Comparison of ENCODE assay signal across 13 cellular contexts in genomic region chr4:94171616-94172015, GRCh38. TPM values are rescaled to one million over a fixed set of nuclear protein-coding genes. Genes with fewer than 3 reads are reported as not detected.
DNase-seq lines count a peak whose midpoint lies in the region; ATAC-seq, FAIRE-seq and TF ChIP-seq lines count a peak whose summit lies in the region.
"Had no signal": no experiment of that assay in that cellular context is flagged by ENCODE, and none has a peak within 500 bp of the region (broad histone marks: within the 10 kb centered on the region; RNA-seq: fewer than 3 reads in every experiment).

No MANE protein-coding gene starts in this region.

- H3K4me3 ChIP-seq in OCI-LY1 (ENCODE audit: low read depth, low read length, poor library complexity, severe bottlenecking) (no peak overlapping the region), endothelial cell of umbilical vein (replicated peaks in 1 of 3; ENCODE audit: insufficient read depth in 1 of 3, low read depth in 1 of 3, low read length in 3 of 3) (no peak overlapping the region), upper lobe of right lung (no peak overlapping the region), MG63 (no peak overlapping the region)
- H3K4me3 ChIP-seq: A549, tibial artery had no signal

- POLR2A ChIA-PET in activated CD8-positive, alpha-beta T cell treated with anti-CD3 and anti-CD28 coated beads for 36 hours (lab: Charles Lee) = no interaction called here
- POLR2A ChIA-PET in activated CD8-positive, alpha-beta T cell treated with anti-CD3 and anti-CD28 coated beads, Interleukin-2, amount 10 ng/mL, durations not matched to agents 7 days and 5 days (lab: Charles Lee) = no interaction called here
- POLR2A ChIA-PET in endothelial cell of umbilical vein (lab: Charles Lee) = no interaction called here

- no peaks in the 10 kb centered on the region for H3K27me3 ChIP-seq in OCI-LY1 (ENCODE audit: insufficient read depth, low read length)
- no peaks in the 10 kb centered on the region for H3K27me3 ChIP-seq in endothelial cell of umbilical vein (ENCODE audit: control insufficient read depth in 2 of 2, insufficient read depth in 2 of 2, low read length in 2 of 2)
- no peaks in the 10 kb centered on the region for H3K27me3 ChIP-seq in upper lobe of right lung
- H3K27me3 ChIP-seq in MG63 = no peaks in the 10 kb centered on the region
- H3K27me3 ChIP-seq: tibial artery had no signal

- H3K27ac Mint-ChIP-seq in activated CD8-positive, alpha-beta T cell treated with anti-CD3 and anti-CD28 coated beads for 36 hours = no peak overlapping the region
- no peak overlapping the region for H3K27ac Mint-ChIP-seq in activated CD8-positive, alpha-beta T cell treated with anti-CD3 and anti-CD28 coated beads, Interleukin-2, amount 10 ng/mL, durations not matched to agents 7 days and 5 days
- H3K27ac Mint-ChIP-seq: activated T-helper 2 cell treated with anti-CD3 and anti-CD28 coated beads, Interferon-gamma antibody, Interleukin-2, Interleukin-4, amounts not matched to agents 10 μg/mL and 5 μg/mL and 100 μg/mL, durations not matched to agents 14 hours and 24 hours and 36 hours had no signal

- H3K36me3 Mint-ChIP-seq in activated CD8-positive, alpha-beta T cell treated with anti-CD3 and anti-CD28 coated beads for 36 hours (ENCODE audit: low read depth) = no peaks in the 10 kb centered on the region
- no peaks in the 10 kb centered on the region for H3K36me3 Mint-ChIP-seq in activated CD8-positive, alpha-beta T cell treated with anti-CD3 and anti-CD28 coated beads, Interleukin-2, amount 10 ng/mL, durations not matched to agents 7 days and 5 days (ENCODE audit: low read depth)

- H3K4me1 ChIP-seq in OCI-LY1 (ENCODE audit: insufficient read depth, low read length, severe bottlenecking) (no peaks in the 10 kb centered on the region), endothelial cell of umbilical vein (ENCODE audit: control insufficient read depth, extremely low read depth, insufficient read depth, low read length) (no peaks in the 10 kb centered on the region), upper lobe of right lung (no peaks in the 10 kb centered on the region)
- H3K4me1 ChIP-seq: A549, tibial artery had no signal

- peak; percentile 49 for TF ChIP-seq CTCF in activated CD8-positive, alpha-beta T cell treated with anti-CD3 and anti-CD28 coated beads for 36 hours (IDR thresholded peaks at IDR 0.05)
- TF ChIP-seq CTCF in OCI-LY1 (IDR thresholded peaks at IDR 0.05; ENCODE audit: low read length) = peak; percentile 48; the same call in 1 of the 2 replicates
- TF ChIP-seq CTCF in endothelial cell of umbilical vein (IDR thresholded peaks at IDR 0.05; ENCODE audit: extremely low read depth in 1 of 2, insufficient read depth in 1 of 2, low read depth in 1 of 2, low read length in 2 of 2) = peak; percentile 22 to 28
- TF ChIP-seq CTCF in upper lobe of right lung (IDR thresholded peaks at IDR 0.05) = peak; percentile 29

- no peak for TF ChIP-seq POLR2A in endothelial cell of umbilical vein (IDR thresholded peaks at IDR 0.05; ENCODE audit: low read depth, low read length)

- H3K9ac ChIP-seq in OCI-LY1 (ENCODE audit: low read length) (no peak overlapping the region), endothelial cell of umbilical vein (replicated peaks; ENCODE audit: extremely low read depth, insufficient read depth, low read length) (no peak overlapping the region)

- H3K36me3 ChIP-seq in OCI-LY1 (ENCODE audit: insufficient read depth, low read length) (no peaks in the 10 kb centered on the region), endothelial cell of umbilical vein (ENCODE audit: control insufficient read depth in 2 of 2, extremely low read depth in 1 of 2, insufficient read depth in 2 of 2, low read length in 2 of 2) (no peaks in the 10 kb centered on the region), upper lobe of right lung (no peaks in the 10 kb centered on the region), MG63 (no peaks in the 10 kb centered on the region)
- H3K36me3 ChIP-seq: tibial artery had no signal

- FAIRE-seq in endothelial cell of umbilical vein (lab: Jason Lieb, UNC) = no peak
- FAIRE-seq: A549 had no signal

- CTCF ChIA-PET in activated CD8-positive, alpha-beta T cell treated with anti-CD3 and anti-CD28 coated beads for 36 hours (lab: Charles Lee) = interaction anchor here (1.1 to 2.3 kb wide), 2 partner anchors 9 to 14 kb away, joined by 4 to 13 read pairs; no protein-coding TSS in a partner anchor
- CTCF ChIA-PET in activated CD8-positive, alpha-beta T cell treated with anti-CD3 and anti-CD28 coated beads, Interleukin-2, amount 10 ng/mL, durations not matched to agents 7 days and 5 days (lab: Charles Lee) = no interaction called here
- CTCF ChIA-PET in endothelial cell of umbilical vein (lab: Charles Lee) = interaction anchor here (1.2 to 2.4 kb wide), 3 partner anchors 10 to 13 kb away, joined by 3 to 8 read pairs (median 5); no protein-coding TSS in a partner anchor

- H3F3A ChIP-seq in OCI-LY1 (ENCODE audit: insufficient read depth, low read length) = no peaks in the 10 kb centered on the region

- H3K27ac ChIP-seq in OCI-LY1 (ENCODE audit: low read depth, low read length, poor library complexity, severe bottlenecking) (no peak overlapping the region), endothelial cell of umbilical vein (ENCODE audit: insufficient read depth, low read depth, low read length) (no peak overlapping the region), upper lobe of right lung (no peak overlapping the region)
- H3K27ac ChIP-seq: A549, tibial artery had no signal

- no peaks in the 10 kb centered on the region for H3K9me1 ChIP-seq in endothelial cell of umbilical vein (replicated peaks; ENCODE audit: control insufficient read depth, extremely low read depth, insufficient read depth, low read length)

- no peaks in the 10 kb centered on the region for H3K9me3 ChIP-seq in OCI-LY1 (ENCODE audit: low read length)
- no peaks in the 10 kb centered on the region for H3K9me3 ChIP-seq in endothelial cell of umbilical vein (replicated peaks; ENCODE audit: control insufficient read depth, insufficient read depth, low read length)
- no peaks in the 10 kb centered on the region for H3K9me3 ChIP-seq in upper lobe of right lung
- H3K9me3 ChIP-seq in MG63 = no peaks in the 10 kb centered on the region
- H3K9me3 ChIP-seq: A549, tibial artery had no signal

- H2AFZ ChIP-seq in OCI-LY1 (ENCODE audit: low read length) = no peak overlapping the region; the same call in 1 of the 2 replicates
- H2AFZ ChIP-seq in endothelial cell of umbilical vein (ENCODE audit: low read depth, low read length) = no peak overlapping the region

- no TSS peak for BruUV-seq in endothelial cell of umbilical vein (replicated peaks; lab: Mats Ljungman, UMichigan)

- no peak for DNase-seq in activated CD8-positive, alpha-beta T cell treated with anti-CD3 and anti-CD28 coated beads for 36 hours
- no peak for DNase-seq in activated CD8-positive, alpha-beta T cell treated with anti-CD3 and anti-CD28 coated beads, Interleukin-2, amount 10 ng/mL, durations not matched to agents 7 days and 5 days
- no peak for DNase-seq in endothelial cell of umbilical vein (ENCODE audit: low read depth, low spot score)
- DNase-seq in upper lobe of right lung = no peak
- no peak for DNase-seq in NCI-H2171 (lab: John Stamatoyannopoulos, UW)
- no peak for DNase-seq in NCI-H524 treated with DMSO at 0.1 percent for 48 hours (lab: John Stamatoyannopoulos, UW)
- DNase-seq in MG63 = no peak
- DNase-seq: NCI-H1436 treated with DMSO at 0.1 percent for 48 hours, right cardiac atrium, tibial artery had no signal

- H3K4me1 Mint-ChIP-seq in activated CD8-positive, alpha-beta T cell treated with anti-CD3 and anti-CD28 coated beads for 36 hours (ENCODE audit: low read depth) = no peaks in the 10 kb centered on the region
- H3K4me1 Mint-ChIP-seq in activated CD8-positive, alpha-beta T cell treated with anti-CD3 and anti-CD28 coated beads, Interleukin-2, amount 10 ng/mL, durations not matched to agents 7 days and 5 days (ENCODE audit: low read depth) = no peaks in the 10 kb centered on the region

- intact Hi-C loops in activated CD8-positive, alpha-beta T cell treated with anti-CD3 and anti-CD28 coated beads for 36 hours (cut with micrococcal nuclease) = no loop called here
- intact Hi-C loops in endothelial cell of umbilical vein (cut with micrococcal nuclease) = no loop called here
- intact Hi-C loops in upper lobe of right lung (cut with DNase I) = no loop called here

- H3K4me2 ChIP-seq in OCI-LY1 (ENCODE audit: low read length) (no peak overlapping the region), endothelial cell of umbilical vein (ENCODE audit: insufficient read depth, low read length) (no peak overlapping the region)
- H3K4me2 ChIP-seq: A549 had no signal

- H3K79me2 ChIP-seq in OCI-LY1 (ENCODE audit: insufficient read depth, low read length) (no peaks in the 10 kb centered on the region), endothelial cell of umbilical vein (ENCODE audit: control insufficient read depth, insufficient read depth, low read length) (no peaks in the 10 kb centered on the region)

- H3K9me3 Mint-ChIP-seq in activated CD8-positive, alpha-beta T cell treated with anti-CD3 and anti-CD28 coated beads for 36 hours = peaks cover 2% of the 10 kb centered on the region
- no peaks in the 10 kb centered on the region for H3K9me3 Mint-ChIP-seq in activated CD8-positive, alpha-beta T cell treated with anti-CD3 and anti-CD28 coated beads, Interleukin-2, amount 10 ng/mL, durations not matched to agents 7 days and 5 days (ENCODE audit: insufficient read depth)
- H3K9me3 Mint-ChIP-seq: activated T-helper 2 cell treated with anti-CD3 and anti-CD28 coated beads, Interferon-gamma antibody, Interleukin-2, Interleukin-4, amounts not matched to agents 10 μg/mL and 5 μg/mL and 100 μg/mL, durations not matched to agents 14 hours and 24 hours and 36 hours had no signal

- H4K20me1 ChIP-seq in OCI-LY1 (ENCODE audit: insufficient read depth, low read length) (no peaks in the 10 kb centered on the region), endothelial cell of umbilical vein (replicated peaks; ENCODE audit: control insufficient read depth, extremely low read depth, insufficient read depth, low read length) (no peaks in the 10 kb centered on the region)

- dilution Hi-C loops in endothelial cell of umbilical vein (cut with MboI; ENCODE audit: extremely low pct_ligation_motif_present, low sequenced_read_pairs) = no loop called here

- no peaks in the 10 kb centered on the region for H3K9me2 ChIP-seq in OCI-LY1 (ENCODE audit: low read depth, low read length)

- H3K4me3 Mint-ChIP-seq in activated CD8-positive, alpha-beta T cell treated with anti-CD3 and anti-CD28 coated beads for 36 hours = no peak overlapping the region
- H3K4me3 Mint-ChIP-seq in activated CD8-positive, alpha-beta T cell treated with anti-CD3 and anti-CD28 coated beads, Interleukin-2, amount 10 ng/mL, durations not matched to agents 7 days and 5 days = no peak overlapping the region

- H3K27me3 Mint-ChIP-seq in activated CD8-positive, alpha-beta T cell treated with anti-CD3 and anti-CD28 coated beads for 36 hours = peaks cover 7% of the 10 kb centered on the region
- H3K27me3 Mint-ChIP-seq in activated CD8-positive, alpha-beta T cell treated with anti-CD3 and anti-CD28 coated beads, Interleukin-2, amount 10 ng/mL, durations not matched to agents 7 days and 5 days (ENCODE audit: low read depth) = no peaks in the 10 kb centered on the region

- ATAC-seq in activated CD8-positive, alpha-beta T cell treated with anti-CD3 and anti-CD28 coated beads for 36 hours = no peak
- no peak for ATAC-seq in activated CD8-positive, alpha-beta T cell treated with anti-CD3 and anti-CD28 coated beads, Interleukin-2, amount 10 ng/mL, durations not matched to agents 7 days and 5 days
- no peak for ATAC-seq in upper lobe of right lung
- ATAC-seq: A549, right cardiac atrium had no signal

RNA-seq across cellular contexts. Expression of gene SMARCAD1, which starts 36.0 kb away (rescaled TPM):
- 10 to 100 TPM; 28.5 to 28.6 TPM for total RNA-seq in activated CD8-positive, alpha-beta T cell treated with anti-CD3 and anti-CD28 coated beads for 36 hours
- 10 to 100 TPM; 28.6 to 31.9 TPM for total RNA-seq in activated CD8-positive, alpha-beta T cell treated with anti-CD3 and anti-CD28 coated beads, Interleukin-2, amount 10 ng/mL, durations not matched to agents 7 days and 5 days
- total RNA-seq in endothelial cell of umbilical vein (34.8 and 35.5 TPM in 2 replicates), upper lobe of right lung (21.0 TPM)
- polyA plus RNA-seq in endothelial cell of umbilical vein = 11.4 and 15.5 TPM in 2 replicates
- 11.8 and 13.0 TPM in 2 replicates for polyA plus RNA-seq in endothelial cell of umbilical vein (2011; cell fraction: cytosol; rRNA removed)
- polyA plus RNA-seq in endothelial cell of umbilical vein (2011; cell fraction: nucleus; rRNA removed) = 49.6 and 66.1 TPM in 2 replicates
- polyA plus RNA-seq in endothelial cell of umbilical vein (2012) = 16.4 and 24.6 TPM in 2 replicates
- polyA minus RNA-seq in endothelial cell of umbilical vein = 26.9 and 29.1 TPM in 2 replicates
- 9.7 TPM for polyA minus RNA-seq in endothelial cell of umbilical vein (2011; cell fraction: cytosol; rRNA and poly(A)+ RNA removed)
- polyA minus RNA-seq in endothelial cell of umbilical vein (2011; cell fraction: nucleus; rRNA and poly(A)+ RNA removed) = 55.2 and 91.6 TPM in 2 replicates
- 6.1 and 11.4 TPM in 2 replicates for total RNA-seq in MG63 (2014; rRNA removed; shearing (Covaris generic); ENCODE audit: low replicate concordance)
